Comparison of ENCODE assay signal across 1 cellular context in genomic region chr3:30492581-30493192, GRCh38.
TF ChIP-seq lines count a peak whose summit lies in the region.

No MANE protein-coding gene starts in this region.

TF ChIP-seq in HepG2, 621 proteins besides CTCF, POLR2A, EP300 and RAD21 (continued from another document and continues in another):
- no peak for TF ChIP-seq ZNF335 (CRISPR knock-in tag; IDR thresholded peaks at IDR 0.05)
- no peak; the same call in 1 of the 2 replicates for TF ChIP-seq ZSCAN5A (CRISPR knock-in tag; IDR thresholded peaks at IDR 0.05; ENCODE audit: borderline replicate concordance)
- TF ChIP-seq GATAD1 (CRISPR knock-in tag; IDR thresholded peaks at IDR 0.05), result no peak; the same call in 1 of the 2 replicates
- no peak for TF ChIP-seq ZFY (CRISPR knock-in tag; IDR thresholded peaks at IDR 0.05)
- no peak for TF ChIP-seq ZFP82 (CRISPR knock-in tag; IDR thresholded peaks at IDR 0.05; ENCODE audit: borderline replicate concordance)
- TF ChIP-seq, protein P1, sequence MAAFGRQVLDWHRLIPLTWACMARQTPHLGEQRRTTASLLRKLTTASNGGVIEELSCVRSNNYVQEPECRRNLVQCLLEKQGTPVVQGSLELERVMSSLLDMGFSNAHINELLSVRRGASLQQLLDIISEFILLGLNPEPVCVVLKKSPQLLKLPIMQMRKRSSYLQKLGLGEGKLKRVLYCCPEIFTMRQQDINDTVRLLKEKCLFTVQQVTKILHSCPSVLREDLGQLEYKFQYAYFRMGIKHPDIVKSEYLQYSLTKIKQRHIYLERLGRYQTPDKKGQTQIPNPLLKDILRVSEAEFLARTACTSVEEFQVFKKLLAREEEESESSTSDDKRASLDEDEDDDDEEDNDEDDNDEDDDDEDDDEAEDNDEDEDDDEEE (CRISPR knock-in tag; IDR thresholded peaks at IDR 0.05), result no peak
- TF ChIP-seq FOXP1 (IDR thresholded peaks at IDR 0.05), result 0 out of 2 replicates have a peak, but pooled peaks have one; percentile 6
- TF ChIP-seq FOXP1 (CRISPR knock-in tag; IDR thresholded peaks at IDR 0.05), result peak; percentile 36; the same call in 1 of the 2 replicates
- TF ChIP-seq ZNF350 (CRISPR knock-in tag; IDR thresholded peaks at IDR 0.05; ENCODE audit: borderline replicate concordance, low read depth), result no peak
- no peak for TF ChIP-seq ZNF124 (CRISPR knock-in tag; IDR thresholded peaks at IDR 0.05)
- TF ChIP-seq, protein P2, sequence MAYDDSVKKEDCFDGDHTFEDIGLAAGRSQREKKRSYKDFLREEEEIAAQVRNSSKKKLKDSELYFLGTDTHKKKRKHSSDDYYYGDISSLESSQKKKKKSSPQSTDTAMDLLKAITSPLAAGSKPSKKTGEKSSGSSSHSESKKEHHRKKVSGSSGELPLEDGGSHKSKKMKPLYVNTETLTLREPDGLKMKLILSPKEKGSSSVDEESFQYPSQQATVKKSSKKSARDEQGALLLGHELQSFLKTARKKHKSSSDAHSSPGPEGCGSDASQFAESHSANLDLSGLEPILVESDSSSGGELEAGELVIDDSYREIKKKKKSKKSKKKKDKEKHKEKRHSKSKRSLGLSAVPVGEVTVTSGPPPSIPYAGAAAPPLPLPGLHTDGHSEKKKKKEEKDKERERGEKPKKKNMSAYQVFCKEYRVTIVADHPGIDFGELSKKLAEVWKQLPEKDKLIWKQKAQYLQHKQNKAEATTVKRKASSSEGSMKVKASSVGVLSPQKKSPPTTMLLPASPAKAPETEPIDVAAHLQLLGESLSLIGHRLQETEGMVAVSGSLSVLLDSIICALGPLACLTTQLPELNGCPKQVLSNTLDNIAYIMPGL (CRISPR knock-in tag; IDR thresholded peaks at IDR 0.05; ENCODE audit: borderline replicate concordance in 1 of 2, low read depth in 1 of 2), result peak in 1 of 2 experiments; percentile 56; a peak in 1 of 4 replicates
- no peak for TF ChIP-seq ZNF75D (CRISPR knock-in tag; IDR thresholded peaks at IDR 0.05; ENCODE audit: borderline replicate concordance)
- no peak; the same call in 1 of the 2 replicates for TF ChIP-seq ARID2 (CRISPR knock-in tag; IDR thresholded peaks at IDR 0.05; ENCODE audit: borderline replicate concordance)
- TF ChIP-seq, protein P3, sequence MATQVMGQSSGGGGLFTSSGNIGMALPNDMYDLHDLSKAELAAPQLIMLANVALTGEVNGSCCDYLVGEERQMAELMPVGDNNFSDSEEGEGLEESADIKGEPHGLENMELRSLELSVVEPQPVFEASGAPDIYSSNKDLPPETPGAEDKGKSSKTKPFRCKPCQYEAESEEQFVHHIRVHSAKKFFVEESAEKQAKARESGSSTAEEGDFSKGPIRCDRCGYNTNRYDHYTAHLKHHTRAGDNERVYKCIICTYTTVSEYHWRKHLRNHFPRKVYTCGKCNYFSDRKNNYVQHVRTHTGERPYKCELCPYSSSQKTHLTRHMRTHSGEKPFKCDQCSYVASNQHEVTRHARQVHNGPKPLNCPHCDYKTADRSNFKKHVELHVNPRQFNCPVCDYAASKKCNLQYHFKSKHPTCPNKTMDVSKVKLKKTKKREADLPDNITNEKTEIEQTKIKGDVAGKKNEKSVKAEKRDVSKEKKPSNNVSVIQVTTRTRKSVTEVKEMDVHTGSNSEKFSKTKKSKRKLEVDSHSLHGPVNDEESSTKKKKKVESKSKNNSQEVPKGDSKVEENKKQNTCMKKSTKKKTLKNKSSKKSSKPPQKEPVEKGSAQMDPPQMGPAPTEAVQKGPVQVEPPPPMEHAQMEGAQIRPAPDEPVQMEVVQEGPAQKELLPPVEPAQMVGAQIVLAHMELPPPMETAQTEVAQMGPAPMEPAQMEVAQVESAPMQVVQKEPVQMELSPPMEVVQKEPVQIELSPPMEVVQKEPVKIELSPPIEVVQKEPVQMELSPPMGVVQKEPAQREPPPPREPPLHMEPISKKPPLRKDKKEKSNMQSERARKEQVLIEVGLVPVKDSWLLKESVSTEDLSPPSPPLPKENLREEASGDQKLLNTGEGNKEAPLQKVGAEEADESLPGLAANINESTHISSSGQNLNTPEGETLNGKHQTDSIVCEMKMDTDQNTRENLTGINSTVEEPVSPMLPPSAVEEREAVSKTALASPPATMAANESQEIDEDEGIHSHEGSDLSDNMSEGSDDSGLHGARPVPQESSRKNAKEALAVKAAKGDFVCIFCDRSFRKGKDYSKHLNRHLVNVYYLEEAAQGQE (IDR thresholded peaks at IDR 0.05; ENCODE audit: borderline replicate concordance in 1 of 2, low read depth in 1 of 2, low read length in 2 of 2), result no peak
- TF ChIP-seq, protein P4, sequence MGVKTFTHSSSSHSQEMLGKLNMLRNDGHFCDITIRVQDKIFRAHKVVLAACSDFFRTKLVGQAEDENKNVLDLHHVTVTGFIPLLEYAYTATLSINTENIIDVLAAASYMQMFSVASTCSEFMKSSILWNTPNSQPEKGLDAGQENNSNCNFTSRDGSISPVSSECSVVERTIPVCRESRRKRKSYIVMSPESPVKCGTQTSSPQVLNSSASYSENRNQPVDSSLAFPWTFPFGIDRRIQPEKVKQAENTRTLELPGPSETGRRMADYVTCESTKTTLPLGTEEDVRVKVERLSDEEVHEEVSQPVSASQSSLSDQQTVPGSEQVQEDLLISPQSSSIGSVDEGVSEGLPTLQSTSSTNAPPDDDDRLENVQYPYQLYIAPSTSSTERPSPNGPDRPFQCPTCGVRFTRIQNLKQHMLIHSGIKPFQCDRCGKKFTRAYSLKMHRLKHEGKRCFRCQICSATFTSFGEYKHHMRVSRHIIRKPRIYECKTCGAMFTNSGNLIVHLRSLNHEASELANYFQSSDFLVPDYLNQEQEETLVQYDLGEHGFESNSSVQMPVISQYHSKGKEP (CRISPR knock-in tag; IDR thresholded peaks at IDR 0.05), result no peak
- TF ChIP-seq, protein P5, sequence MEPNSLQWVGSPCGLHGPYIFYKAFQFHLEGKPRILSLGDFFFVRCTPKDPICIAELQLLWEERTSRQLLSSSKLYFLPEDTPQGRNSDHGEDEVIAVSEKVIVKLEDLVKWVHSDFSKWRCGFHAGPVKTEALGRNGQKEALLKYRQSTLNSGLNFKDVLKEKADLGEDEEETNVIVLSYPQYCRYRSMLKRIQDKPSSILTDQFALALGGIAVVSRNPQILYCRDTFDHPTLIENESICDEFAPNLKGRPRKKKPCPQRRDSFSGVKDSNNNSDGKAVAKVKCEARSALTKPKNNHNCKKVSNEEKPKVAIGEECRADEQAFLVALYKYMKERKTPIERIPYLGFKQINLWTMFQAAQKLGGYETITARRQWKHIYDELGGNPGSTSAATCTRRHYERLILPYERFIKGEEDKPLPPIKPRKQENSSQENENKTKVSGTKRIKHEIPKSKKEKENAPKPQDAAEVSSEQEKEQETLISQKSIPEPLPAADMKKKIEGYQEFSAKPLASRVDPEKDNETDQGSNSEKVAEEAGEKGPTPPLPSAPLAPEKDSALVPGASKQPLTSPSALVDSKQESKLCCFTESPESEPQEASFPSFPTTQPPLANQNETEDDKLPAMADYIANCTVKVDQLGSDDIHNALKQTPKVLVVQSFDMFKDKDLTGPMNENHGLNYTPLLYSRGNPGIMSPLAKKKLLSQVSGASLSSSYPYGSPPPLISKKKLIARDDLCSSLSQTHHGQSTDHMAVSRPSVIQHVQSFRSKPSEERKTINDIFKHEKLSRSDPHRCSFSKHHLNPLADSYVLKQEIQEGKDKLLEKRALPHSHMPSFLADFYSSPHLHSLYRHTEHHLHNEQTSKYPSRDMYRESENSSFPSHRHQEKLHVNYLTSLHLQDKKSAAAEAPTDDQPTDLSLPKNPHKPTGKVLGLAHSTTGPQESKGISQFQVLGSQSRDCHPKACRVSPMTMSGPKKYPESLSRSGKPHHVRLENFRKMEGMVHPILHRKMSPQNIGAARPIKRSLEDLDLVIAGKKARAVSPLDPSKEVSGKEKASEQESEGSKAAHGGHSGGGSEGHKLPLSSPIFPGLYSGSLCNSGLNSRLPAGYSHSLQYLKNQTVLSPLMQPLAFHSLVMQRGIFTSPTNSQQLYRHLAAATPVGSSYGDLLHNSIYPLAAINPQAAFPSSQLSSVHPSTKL (CRISPR knock-in tag; IDR thresholded peaks at IDR 0.05), result peak; percentile 97
- TF ChIP-seq MXD4 (CRISPR knock-in tag; IDR thresholded peaks at IDR 0.05), result 0 out of 2 replicates have a peak, but pooled peaks have one; percentile 8
- peak; percentile 86; the same call in 1 of the 2 replicates for TF ChIP-seq HOMEZ (CRISPR knock-in tag; IDR thresholded peaks at IDR 0.05; ENCODE audit: low read depth)
- TF ChIP-seq ZNF513 (CRISPR knock-in tag; conservative IDR thresholded peaks at IDR 0.05), result no peak
- TF ChIP-seq REPIN1 (CRISPR knock-in tag; IDR thresholded peaks at IDR 0.05; ENCODE audit: borderline replicate concordance, low read depth), result peak; percentile 74
- TF ChIP-seq ZNF138 (CRISPR knock-in tag; IDR thresholded peaks at IDR 0.05; ENCODE audit: low read depth), result no peak
- TF ChIP-seq SRSF4 (IDR thresholded peaks at IDR 0.05; ENCODE audit: low read depth, low read length, poor library complexity, severe bottlenecking), result no peak
- TF ChIP-seq AKAP8 (CRISPR knock-in tag; IDR thresholded peaks at IDR 0.05), result no peak
- TF ChIP-seq SOX13 (IDR thresholded peaks at IDR 0.05), result peak; percentile 89; the same call in 1 of the 2 replicates
- TF ChIP-seq SOX13 (CRISPR knock-in tag; conservative IDR thresholded peaks at IDR 0.05 in 1 of 2, IDR thresholded peaks at IDR 0.05 in 1 of 2), result peak in 1 of 2 experiments; percentile 99; a peak in 2 of 4 replicates
- no peak for TF ChIP-seq ZNF263 (CRISPR knock-in tag; IDR thresholded peaks at IDR 0.05)
- no peak for TF ChIP-seq NFAT5 (CRISPR knock-in tag; IDR thresholded peaks at IDR 0.05)
- TF ChIP-seq ZNF773 (CRISPR knock-in tag; IDR thresholded peaks at IDR 0.05; ENCODE audit: borderline replicate concordance), result no peak
- no peak for TF ChIP-seq ZNF766 (CRISPR knock-in tag; IDR thresholded peaks at IDR 0.05; ENCODE audit: borderline replicate concordance)
- no peak for TF ChIP-seq ZNF510 (CRISPR knock-in tag; IDR thresholded peaks at IDR 0.05; ENCODE audit: low read depth)
- peak; percentile 19; the same call in 1 of the 2 replicates for TF ChIP-seq HOXA3 (CRISPR knock-in tag; IDR thresholded peaks at IDR 0.05)
- no peak for TF ChIP-seq ZNF383 (CRISPR knock-in tag; IDR thresholded peaks at IDR 0.05; ENCODE audit: borderline replicate concordance)
- TF ChIP-seq ZNF546 (CRISPR knock-in tag; conservative IDR thresholded peaks at IDR 0.05), result no peak
- TF ChIP-seq ZSCAN29 (CRISPR knock-in tag; conservative IDR thresholded peaks at IDR 0.05), result peak; percentile 43; the same call in 1 of the 2 replicates
- TF ChIP-seq ZSCAN25 (CRISPR knock-in tag; IDR thresholded peaks at IDR 0.05), result no peak
- TF ChIP-seq MED13 (CRISPR knock-in tag; IDR thresholded peaks at IDR 0.05), result 0 out of 2 replicates have a peak, but pooled peaks have one; percentile 37
